Comparison of ENCODE assay signal across 2 cellular contexts in genomic region chr20:38157635-38158495, GRCh38.
TF ChIP-seq lines count a peak whose summit lies in the region.

No MANE protein-coding gene starts in this region.

TF ChIP-seq in SK-N-SH, 30 proteins besides CTCF, POLR2A, EP300 and RAD21 (continued from another document):
- TF ChIP-seq IRF3 (IDR thresholded peaks at IDR 0.05; ENCODE audit: low read depth, low read length) = no peak
- no peak for TF ChIP-seq GABPA (IDR thresholded peaks at IDR 0.05; ENCODE audit: low read depth)
- no peak for TF ChIP-seq GATA2 (CRISPR knock-in tag; IDR thresholded peaks at IDR 0.05)
- TF ChIP-seq RCOR1 (IDR thresholded peaks at IDR 0.05; ENCODE audit: low read length) = no peak
- no peak for TF ChIP-seq SMC3 (IDR thresholded peaks at IDR 0.05; ENCODE audit: low read depth, low read length)
- no peak for TF ChIP-seq ZBTB33 (IDR thresholded peaks at IDR 0.05; ENCODE audit: borderline replicate concordance, low read depth)
- no peak for TF ChIP-seq JUND (IDR thresholded peaks at IDR 0.05)
- TF ChIP-seq NFIC (IDR thresholded peaks at IDR 0.05; ENCODE audit: borderline replicate concordance) = no peak

TF ChIP-seq in SK-N-SH treated with all-trans-retinoic acid at 6 μM for 48 hours, 23 proteins besides CTCF, POLR2A, EP300 and RAD21 (continued from another document):
- TF ChIP-seq ISL1 (CRISPR knock-in tag; IDR thresholded peaks at IDR 0.05) = no peak
